ENCODE assay signal across 1 cellular context in the genomic region with DNA sequence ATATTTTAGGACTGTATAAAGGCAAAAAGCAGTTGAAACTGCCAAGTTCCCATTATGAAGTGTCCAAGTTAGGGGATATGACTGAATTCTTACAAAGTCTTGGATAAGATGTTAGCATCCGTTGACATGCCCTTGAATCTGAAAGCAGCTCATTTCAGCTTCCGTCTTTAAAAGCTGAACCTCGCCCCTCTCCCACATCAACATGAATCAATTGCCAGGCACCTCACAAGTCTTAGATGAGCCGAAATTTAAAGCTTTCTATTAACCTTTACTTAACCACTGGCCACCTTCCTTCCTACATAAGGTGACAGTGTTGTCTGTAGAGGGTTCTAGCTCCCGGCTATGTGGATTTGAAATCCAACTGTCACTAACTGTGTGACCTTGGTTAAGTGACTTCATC.
TF ChIP-seq lines count a peak whose summit lies in the region.

No MANE protein-coding gene starts in this region.

TF ChIP-seq in GM12878, 131 proteins besides CTCF, POLR2A, EP300 and RAD21:
- no peak for TF ChIP-seq MAX (IDR thresholded peaks at IDR 0.05; ENCODE audit: low read depth, low read length)
TF ChIP-seq in GM12878: peak in this region for 0.
